19 cellular contexts compared by ENCODE assay signal in genomic region chr4:6502147-6502546, GRCh38. TPM values are rescaled to one million over a fixed set of nuclear protein-coding genes. Genes with fewer than 3 reads are reported as not detected.
"Had no signal": no experiment of that assay in that cellular context is flagged by ENCODE, and none has a peak within 500 bp of the region (broad histone marks: within the 10 kb centered on the region; RNA-seq: fewer than 3 reads in every experiment).

No MANE protein-coding gene starts in this region.

- H3K4me2 ChIP-seq: hepatocyte had no signal

- H3K4me3 ChIP-seq: hepatocyte, mucosa of descending colon, stomach had no signal

- H2AFZ ChIP-seq: hepatocyte had no signal

- DNase-seq: dermis blood vessel endothelial cell; foreskin keratinocyte; kidney; left cardiac atrium; left ventricle myocardium superior; mesendoderm; mucosa of descending colon; naive thymus-derived CD8-positive, alpha-beta T cell; stimulated activated naive CD4-positive, alpha-beta T cell; stomach; trophoblast cell had no signal

- ATAC-seq: foreskin keratinocyte; left cardiac atrium; left ventricle myocardium superior; mucosa of descending colon; naive thymus-derived CD8-positive, alpha-beta T cell; sciatic nerve had no signal

- H3K79me2 ChIP-seq: hepatocyte had no signal

- H3K27me3 ChIP-seq: foreskin keratinocyte had no signal

- H3K27ac ChIP-seq: foreskin keratinocyte, hepatocyte, neutrophil, stomach had no signal

- H3K4me1 ChIP-seq: foreskin keratinocyte, stomach had no signal

- H3K4me3 Mint-ChIP-seq: naive thymus-derived CD8-positive, alpha-beta T cell had no signal

- H3K36me3 ChIP-seq: neutrophil, stomach had no signal

- FAIRE-seq: colon, kidney, urothelium cell line had no signal

RNA-seq across cellular contexts. Expression of gene PPP2R2C, which starts 29.7 kb away (rescaled TPM):
- total RNA-seq: epithelial cell of proximal tubule; naive thymus-derived CD8-positive, alpha-beta T cell; pulmonary artery endothelial cell; skeletal muscle tissue had no signal
- polyA plus RNA-seq: naive thymus-derived CD8-positive, alpha-beta T cell had no signal
